36 cellular contexts compared by ENCODE assay signal in genomic region chr5:112303685-112304084, GRCh38.
"Had no signal": no experiment of that assay in that cellular context is flagged by ENCODE, and none has a peak within 500 bp of the region (broad histone marks: within the 10 kb centered on the region; RNA-seq: fewer than 3 reads in every experiment).

No MANE protein-coding gene starts in this region.

- H3K4me3 Mint-ChIP-seq: activated CD4-positive, alpha-beta memory T cell treated with anti-CD3 and anti-CD28 coated beads, Interleukin-2, amount 10 ng/mL, durations not matched to agents 7 days and 5 days; activated CD4-positive, alpha-beta T cell treated with anti-CD3 and anti-CD28 coated beads for 36 hours; activated CD4-positive, alpha-beta T cell treated with anti-CD3 and anti-CD28 coated beads, Interleukin-2, amount 10 ng/mL, durations not matched to agents 7 days and 5 days; activated CD8-positive, alpha-beta memory T cell treated with anti-CD3 and anti-CD28 coated beads, Interleukin-2, amount 10 ng/mL, durations not matched to agents 7 days and 5 days; activated CD8-positive, alpha-beta T cell treated with anti-CD3 and anti-CD28 coated beads, Interleukin-2, amount 10 ng/mL, durations not matched to agents 7 days and 5 days; activated naive CD4-positive, alpha-beta T cell treated with anti-CD3 and anti-CD28 coated beads for 36 hours; activated naive CD8-positive, alpha-beta T cell treated with anti-CD3 and anti-CD28 coated beads for 36 hours; activated T-cell treated with anti-CD3 and anti-CD28 coated beads, Interleukin-2, amount 50 U/mL, for 4 hours; activated T-cell treated with anti-CD3 and anti-CD28 coated beads, Interleukin-2, amount 50 U/mL, for 72 hours; activated T-helper 1 cell treated with anti-CD3 and anti-CD28 coated beads, Interleukin-12 subunit alpha, Interleukin-12 subunit beta, Interleukin-2, Interleukin-4 antibody, amounts not matched to agents 30 ng/mL and 10 ng/mL and 1 ng/mL, durations not matched to agents 14 hours and 24 hours and 36 hours; activated T-helper 17 cell treated with anti-CD3 and anti-CD28 coated beads, Interleukin-2, amount 50 U/mL, for 72 hours; T-helper 1 cell treated with Interleukin-12 subunit alpha and Interleukin-12 subunit beta and Interleukin-4 antibody, amounts not matched to agents 30 μg/mL and 1 μg/mL, for 36 hours; T-helper 2 cell treated with Interferon-gamma antibody and Interleukin-4, amounts not matched to agents 5 μg/mL and 100 μg/mL, for 36 hours; WTC11 had no signal

- DNase-seq: activated CD4-positive, alpha-beta memory T cell treated with anti-CD3 and anti-CD28 coated beads, Interleukin-2, amount 10 ng/mL, durations not matched to agents 7 days and 5 days; activated CD4-positive, alpha-beta T cell treated with anti-CD3 and anti-CD28 coated beads for 1 hour; activated CD4-positive, alpha-beta T cell treated with anti-CD3 and anti-CD28 coated beads for 36 hours; activated CD4-positive, alpha-beta T cell treated with anti-CD3 and anti-CD28 coated beads for 48 hours; activated CD4-positive, alpha-beta T cell treated with anti-CD3 and anti-CD28 coated beads, Interleukin-2, amount 10 ng/mL, durations not matched to agents 7 days and 5 days; activated CD4-positive, alpha-beta T cell treated with anti-CD3 and anti-CD28 coated beads, Interleukin-2, amount 50 U/mL, for 48 hours; activated CD4-positive, CD25-positive, alpha-beta regulatory T cell; activated CD8-positive, alpha-beta memory T cell treated with anti-CD3 and anti-CD28 coated beads for 24 hours; activated CD8-positive, alpha-beta memory T cell treated with anti-CD3 and anti-CD28 coated beads, Interleukin-2, amount 10 ng/mL, durations not matched to agents 7 days and 5 days; activated CD8-positive, alpha-beta memory T cell treated with anti-CD3 and anti-CD28 coated beads, Interleukin-2, amount 50 U/mL, for 48 hours; activated CD8-positive, alpha-beta T cell treated with anti-CD3 and anti-CD28 coated beads, Interleukin-2, amount 10 ng/mL, durations not matched to agents 7 days and 5 days; activated effector memory CD4-positive, alpha-beta T cell treated with anti-CD3 and anti-CD28 coated beads, Interleukin-2, amount 50 U/mL, for 16 hours; activated gamma-delta T cell treated with Interleukin-2 at 50 U/mL for 16 hours; activated naive CD4-positive, alpha-beta T cell; activated naive CD4-positive, alpha-beta T cell treated with anti-CD3 and anti-CD28 coated beads for 36 hours; activated naive CD4-positive, alpha-beta T cell treated with anti-CD3 and anti-CD28 coated beads, Interleukin-2, amount 50 U/mL, for 16 hours; activated naive CD8-positive, alpha-beta T cell treated with anti-CD3 and anti-CD28 coated beads for 36 hours; activated T-cell treated with anti-CD3 and anti-CD28 coated beads, Interleukin-2, amount 50 U/mL, for 4 hours; activated T-cell treated with anti-CD3 and anti-CD28 coated beads, Interleukin-2, amount 50 U/mL, for 72 hours; adrenal gland; amniotic stem cell; aorta; body of pancreas; brain microvascular endothelial cell; central memory CD4-positive, alpha-beta T cell; T-helper 1 cell; T-helper 2 cell; T-helper 9 cell; WERI-Rb-1 had no signal

- H3K27ac Mint-ChIP-seq: activated CD4-positive, alpha-beta memory T cell treated with anti-CD3 and anti-CD28 coated beads, Interleukin-2, amount 10 ng/mL, durations not matched to agents 7 days and 5 days; activated CD4-positive, alpha-beta T cell treated with anti-CD3 and anti-CD28 coated beads for 36 hours; activated CD4-positive, alpha-beta T cell treated with anti-CD3 and anti-CD28 coated beads, Interleukin-2, amount 10 ng/mL, durations not matched to agents 7 days and 5 days; activated CD8-positive, alpha-beta memory T cell treated with anti-CD3 and anti-CD28 coated beads, Interleukin-2, amount 10 ng/mL, durations not matched to agents 7 days and 5 days; activated CD8-positive, alpha-beta T cell treated with anti-CD3 and anti-CD28 coated beads, Interleukin-2, amount 10 ng/mL, durations not matched to agents 7 days and 5 days; activated naive CD4-positive, alpha-beta T cell treated with anti-CD3 and anti-CD28 coated beads for 36 hours; activated naive CD4-positive, alpha-beta T cell treated with anti-CD3 and anti-CD28 coated beads, Interleukin-2, amount 50 U/mL, for 72 hours; activated naive CD8-positive, alpha-beta T cell treated with anti-CD3 and anti-CD28 coated beads for 36 hours; activated T-cell treated with anti-CD3 and anti-CD28 coated beads, Interleukin-2, amount 50 U/mL, for 72 hours; activated T-helper 1 cell treated with anti-CD3 and anti-CD28 coated beads, Interleukin-12 subunit alpha, Interleukin-12 subunit beta, Interleukin-2, Interleukin-4 antibody, amounts not matched to agents 30 ng/mL and 10 ng/mL and 1 ng/mL, durations not matched to agents 14 hours and 24 hours and 36 hours; activated T-helper 17 cell treated with anti-CD3 and anti-CD28 coated beads, Interleukin-2, amount 50 U/mL, for 72 hours; T-helper 1 cell treated with Interleukin-12 subunit alpha and Interleukin-12 subunit beta and Interleukin-4 antibody, amounts not matched to agents 30 μg/mL and 1 μg/mL, for 36 hours; T-helper 2 cell treated with Interferon-gamma antibody and Interleukin-4, amounts not matched to agents 5 μg/mL and 100 μg/mL, for 36 hours; WTC11 had no signal

- ATAC-seq: activated CD4-positive, alpha-beta T cell treated with anti-CD3 and anti-CD28 coated beads for 36 hours; activated CD4-positive, CD25-positive, alpha-beta regulatory T cell treated with anti-CD3 and anti-CD28 coated beads, Interleukin-2, amount 50 U/mL, for 24 hours; activated CD8-positive, alpha-beta memory T cell treated with anti-CD3 and anti-CD28 coated beads, Interleukin-2, amount 10 ng/mL, durations not matched to agents 7 days and 5 days; activated CD8-positive, alpha-beta T cell treated with anti-CD3 and anti-CD28 coated beads, Interleukin-2, amount 10 ng/mL, durations not matched to agents 7 days and 5 days; activated naive CD4-positive, alpha-beta T cell treated with anti-CD3 and anti-CD28 coated beads, Interleukin-2, amount 50 U/mL, for 72 hours; activated T-cell treated with anti-CD3 and anti-CD28 coated beads, Interleukin-2, amount 50 U/mL, for 4 hours; activated T-cell treated with anti-CD3 and anti-CD28 coated beads, Interleukin-2, amount 50 U/mL, for 72 hours; activated T-helper 17 cell treated with anti-CD3 and anti-CD28 coated beads, Interleukin-2, amount 50 U/mL, for 72 hours; body of pancreas; WTC11 had no signal

- H3K4me1 Mint-ChIP-seq: activated CD4-positive, alpha-beta memory T cell treated with anti-CD3 and anti-CD28 coated beads, Interleukin-2, amount 10 ng/mL, durations not matched to agents 7 days and 5 days; activated CD4-positive, alpha-beta T cell treated with anti-CD3 and anti-CD28 coated beads for 36 hours; activated CD4-positive, alpha-beta T cell treated with anti-CD3 and anti-CD28 coated beads, Interleukin-2, amount 10 ng/mL, durations not matched to agents 7 days and 5 days; activated CD8-positive, alpha-beta memory T cell treated with anti-CD3 and anti-CD28 coated beads, Interleukin-2, amount 10 ng/mL, durations not matched to agents 7 days and 5 days; activated naive CD8-positive, alpha-beta T cell treated with anti-CD3 and anti-CD28 coated beads for 36 hours; activated T-helper 17 cell treated with anti-CD3 and anti-CD28 coated beads, Interleukin-2, amount 50 U/mL, for 72 hours; WTC11 had no signal

- H3K36me3 Mint-ChIP-seq: activated CD8-positive, alpha-beta memory T cell treated with anti-CD3 and anti-CD28 coated beads, Interleukin-2, amount 10 ng/mL, durations not matched to agents 7 days and 5 days; activated naive CD8-positive, alpha-beta T cell treated with anti-CD3 and anti-CD28 coated beads for 36 hours had no signal
